30 cellular contexts compared by ENCODE assay signal in genomic region chr13:30850867-30851211, GRCh38. TPM values are rescaled to one million over a fixed set of nuclear protein-coding genes. Genes with fewer than 3 reads are reported as not detected.
"Had no signal": no experiment of that assay in that cellular context is flagged by ENCODE, and none has a peak within 500 bp of the region (broad histone marks: within the 10 kb centered on the region; RNA-seq: fewer than 3 reads in every experiment).

No MANE protein-coding gene starts in this region.

- H3K4me2 ChIP-seq: neural progenitor cell had no signal

- H3K4me3 ChIP-seq: neural progenitor cell, ovary, psoas muscle, spleen, suprapubic skin, testis, tibial artery, transverse colon, upper lobe of right lung, uterus had no signal

- DNase-seq: naive thymus-derived CD4-positive, alpha-beta T cell; natural killer cell; occipital lobe; ovary; posterior cingulate gyrus; psoas muscle; right cardiac atrium; small intestine; spleen; stimulated activated CD4-positive, alpha-beta T cell treated with anti-CD3 and anti-CD28 coated beads, Interleukin-12 subunit alpha, Interleukin-12 subunit beta, amount 100 ng/mL, for 4 hours; stimulated activated CD4-positive, alpha-beta T cell treated with anti-CD3 and anti-CD28 coated beads, Interleukin-1b, Interleukin-23, amount 100 ng/mL, for 48 hours; stimulated activated CD4-positive, alpha-beta T cell treated with anti-CD3 and anti-CD28 coated beads, Interleukin-4, amount 100 ng/mL, for 1 hour; stimulated activated CD4-positive, alpha-beta T cell treated with anti-CD3 and anti-CD28 coated beads, Interleukin-4, amount 100 ng/mL, for 4 hours; stimulated activated CD8-positive, alpha-beta memory T cell treated with anti-CD3 and anti-CD28 coated beads, Interleukin-4, amount 100 ng/mL, for 48 hours; stimulated activated naive CD4-positive, alpha-beta T cell; stimulated activated naive CD8-positive, alpha-beta T cell treated with anti-CD3 and anti-CD28 coated beads, Interleukin-15, amount 100 ng/mL, for 72 hours; stimulated activated naive CD8-positive, alpha-beta T cell treated with anti-CD3 and anti-CD28 coated beads, Interleukin-15, Interleukin-2, amounts not matched to agents 100 U/mL and 50 U/mL, for 24 hours; substantia nigra; testis; tibial artery; transverse colon; upper lobe of right lung; uterus had no signal

- H3K36me3 ChIP-seq: neural progenitor cell, ovary, spleen, suprapubic skin, tibial artery, transverse colon, upper lobe of right lung, uterus had no signal

- FAIRE-seq: small intestine had no signal

- H3K79me2 ChIP-seq: parathyroid adenoma had no signal

- H2AFZ ChIP-seq: neural progenitor cell, parathyroid adenoma had no signal

- H3K4me1 ChIP-seq: neural progenitor cell, parathyroid adenoma, psoas muscle, suprapubic skin, testis, transverse colon, uterus had no signal

- H3K9me3 ChIP-seq: ovary, psoas muscle, suprapubic skin, testis, tibial artery, transverse colon, upper lobe of right lung, uterus had no signal

- ATAC-seq: naive thymus-derived CD4-positive, alpha-beta T cell; natural killer cell; psoas muscle; right cardiac atrium; sciatic nerve; stimulated activated memory B cell treated with anti-CD40 and anti-IgM and Interleukin-4, amounts not matched to agents 10 μg/mL and 1 μg/mL and 100 μg/mL, for 72 hours; stimulated activated naive CD8-positive, alpha-beta T cell treated with anti-CD3 and anti-CD28 coated beads, Interleukin-15, amount 100 ng/mL, for 72 hours; stimulated activated naive CD8-positive, alpha-beta T cell treated with anti-CD3 and anti-CD28 coated beads, Interleukin-15, Interleukin-2, amounts not matched to agents 100 U/mL and 50 U/mL, for 24 hours; upper lobe of right lung had no signal

- H3K27ac ChIP-seq: neural progenitor cell, ovary, parathyroid adenoma, psoas muscle, spleen, suprapubic skin, testis, tibial artery, transverse colon, upper lobe of right lung, uterus had no signal

- H3K27me3 ChIP-seq: neural progenitor cell, ovary, spleen, suprapubic skin, testis, tibial artery, transverse colon, upper lobe of right lung, uterus had no signal

- H3K9ac ChIP-seq: neural progenitor cell, parathyroid adenoma had no signal

RNA-seq across cellular contexts. Expression of gene MEDAG, which starts 55.2 kb away (rescaled TPM):
- total RNA-seq: natural killer cell, progenitor cell of endocrine pancreas had no signal
- polyA plus RNA-seq: neural cell had no signal
